Comparison of ENCODE assay signal across 11 cellular contexts in the genomic region with DNA sequence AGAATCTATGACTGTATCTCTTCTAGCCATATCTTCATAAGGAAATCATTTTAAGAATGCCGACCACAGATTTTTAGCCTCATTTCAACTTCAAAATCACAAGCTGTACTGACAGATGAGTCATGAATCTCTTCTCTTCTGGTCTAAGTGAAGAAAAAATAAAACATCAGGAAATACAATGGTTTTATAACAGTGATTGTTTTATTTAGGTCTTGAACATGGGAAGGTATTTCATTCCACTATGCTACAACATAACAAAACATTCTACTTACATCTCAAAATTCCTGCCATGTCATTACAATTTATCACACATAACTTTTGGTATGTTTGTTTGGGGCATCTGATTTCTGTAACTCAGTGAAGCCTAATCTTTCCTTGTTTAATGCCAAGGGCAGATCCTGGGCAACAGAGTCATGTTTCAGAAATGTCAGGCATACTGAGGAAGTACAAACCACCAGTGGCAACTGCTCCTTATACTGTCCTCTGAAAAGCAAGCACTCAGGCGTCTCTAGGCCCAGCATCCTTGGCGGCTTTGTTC.
DNase-seq lines count a peak whose midpoint lies in the region; TF ChIP-seq lines count a peak whose summit lies in the region.
"Had no signal": no experiment of that assay in that cellular context is flagged by ENCODE, and none has a peak within 500 bp of the region (broad histone marks: within the 10 kb centered on the region; RNA-seq: fewer than 3 reads in every experiment).

No MANE protein-coding gene starts in this region.

- no peak overlapping the region for H3K4me3 ChIP-seq in GM23248
- no peak overlapping the region for H3K4me3 ChIP-seq in fibroblast of pulmonary artery (replicated peaks; ENCODE audit: low read depth, low read length)
- no peak overlapping the region for H3K4me3 ChIP-seq in retinal pigment epithelial cell (ENCODE audit: low read length)

- 3 to 10% methylated on average over 3 of the region's 3 CpGs for WGBS in GM23248 (ENCODE audit: low coverage in 1 of 2, low lambda C conversion rate in 2 of 2, missing lambda C conversion rate in 2 of 2), 2 experiments

- no peak overlapping the region for H2AFZ ChIP-seq in GM23248

- H3K36me3 ChIP-seq in GM23248 (ENCODE audit: low read depth) = no peaks in the 10 kb centered on the region

- no peak overlapping the region for H3K4me2 ChIP-seq in GM23248 (ENCODE audit: unreplicated experiment)

- no peaks in the 10 kb centered on the region for H3F3A ChIP-seq in GM23248 (ENCODE audit: insufficient read depth)

- TF ChIP-seq CTCF in fibroblast of pulmonary artery (IDR thresholded peaks at IDR 0.05; ENCODE audit: low read length, missing control alignments) (no peak), retinal pigment epithelial cell (conservative IDR thresholded peaks at IDR 0.05; ENCODE audit: low read depth, low read length) (no peak)

- H4K20me1 ChIP-seq in GM23248 (ENCODE audit: insufficient read depth) = no peaks in the 10 kb centered on the region

- in situ Hi-C loops in GM23248 (cut with MboI) = no loop called here

- H3K27ac ChIP-seq in GM23248 = no peak overlapping the region

- H3K9ac ChIP-seq in GM23248 = no peak overlapping the region

- no peaks in the 10 kb centered on the region for H3K4me1 ChIP-seq in GM23248 (ENCODE audit: insufficient read depth)

- peak; percentile 0 for DNase-seq in GM23248
- peak; percentile 9 for DNase-seq in T1000 (lab: John Stamatoyannopoulos, UW)
- DNase-seq in fibroblast of pulmonary artery (ENCODE audit: low read depth) = peak; percentile 92
- peak; percentile 87 for DNase-seq in retinal pigment epithelial cell (ENCODE audit: low read depth)
- DNase-seq in amygdala (lab: John Stamatoyannopoulos, UW) = no peak
- DNase-seq in HT-29 (ENCODE audit: low spot score) = no peak
- no peak for DNase-seq in DMS79 (lab: John Stamatoyannopoulos, UW)
- DNase-seq in activated CD8-positive, alpha-beta memory T cell treated with anti-CD3 and anti-CD28 coated beads, Interleukin-2, amount 50 U/mL, for 4 hours = no peak
- DNase-seq: activated CD8-positive, alpha-beta memory T cell treated with anti-CD3 and anti-CD28 coated beads, Interleukin-2, amount 50 U/mL, for 48 hours; CD4-positive, CD25-positive, alpha-beta regulatory T cell; NCI-H2107 had no signal

- H3K9me3 ChIP-seq in GM23248 (ENCODE audit: low read depth) = peaks cover 3% of the 10 kb centered on the region

- H3K79me2 ChIP-seq in GM23248 (ENCODE audit: insufficient read depth) = no peaks in the 10 kb centered on the region

- no peaks in the 10 kb centered on the region for H3K9me2 ChIP-seq in GM23248 (ENCODE audit: insufficient read depth)

- H3K27me3 ChIP-seq in GM23248 (replicated peaks; ENCODE audit: insufficient read depth) = no peaks in the 10 kb centered on the region

Comparison
In these comparisons a context has a peak if more than half of its experiments do, and no peak if none do; other contexts are left out.
1. DNase-seq: peak in GM23248 (single experiment), T1000 (single experiment), fibroblast of pulmonary artery (single experiment) and retinal pigment epithelial cell (single experiment); none in amygdala (0 of 56), HT-29 (single experiment), DMS79 (single experiment) and activated CD8-positive, alpha-beta memory T cell treated with anti-CD3 and anti-CD28 coated beads, Interleukin-2, amount 50 U/mL, for 4 hours (single experiment).